8 cellular contexts compared by ENCODE assay signal in the genomic region with DNA sequence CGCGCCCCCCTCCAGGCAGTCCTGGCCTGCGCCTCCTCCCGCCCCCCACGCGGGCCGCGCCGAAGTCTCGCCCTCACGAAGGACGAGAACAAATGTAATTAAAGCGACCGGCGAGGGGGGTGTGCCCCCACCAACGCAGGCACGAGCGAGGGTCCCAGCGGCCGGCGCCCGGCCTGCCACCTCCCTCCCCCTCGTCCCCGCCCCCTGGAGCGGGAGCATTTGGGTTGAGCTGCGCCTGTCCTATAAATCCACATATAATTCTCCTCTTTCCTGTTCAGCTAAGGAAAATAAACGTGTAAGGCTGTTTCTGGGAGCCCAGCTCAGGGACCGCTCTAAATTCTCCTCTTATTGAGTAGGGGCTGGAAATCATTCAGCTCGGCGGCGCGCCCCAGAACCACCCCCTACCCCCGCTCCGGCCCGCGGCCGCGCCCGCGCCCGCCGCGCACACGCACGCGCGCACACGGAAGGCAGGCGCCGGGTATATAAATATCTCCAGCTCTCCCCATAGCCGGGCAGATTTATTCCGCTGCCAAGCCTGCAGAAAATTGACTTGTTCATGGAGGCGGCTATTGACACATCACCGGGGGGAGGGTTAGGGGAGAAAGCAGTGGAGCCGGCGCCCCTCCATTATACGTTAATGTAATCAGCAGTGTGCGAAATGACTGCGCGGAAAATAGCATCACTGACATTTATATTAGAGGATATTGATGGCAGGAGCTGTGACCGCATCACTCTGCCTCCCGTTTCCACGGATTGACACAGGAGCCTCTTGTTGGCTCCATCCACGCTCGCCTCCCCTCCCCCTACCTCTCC.
DNase-seq lines count a peak whose midpoint lies in the region; ATAC-seq and TF ChIP-seq lines count a peak whose summit lies in the region.

No MANE protein-coding gene starts in this region.

- peak overlapping the region; percentile 79 for H3K4me3 Mint-ChIP-seq in activated B cell treated with CpG ODN at 0.5 μM for 24 hours
- H3K4me3 Mint-ChIP-seq in progenitor cell of endocrine pancreas (ENCODE audit: low read depth), result peak overlapping the region; percentile 82
- H3K4me3 Mint-ChIP-seq in CD14-positive monocyte, result peak overlapping the region in 1 of 2 donors; percentile 66

- H3K27me3 Mint-ChIP-seq in activated B cell treated with CpG ODN at 0.5 μM for 24 hours (peaks cover 60% of the 10 kb centered on the region), progenitor cell of endocrine pancreas (peaks cover 63% of the 10 kb centered on the region), CD14-positive monocyte (ENCODE audit: low read depth in 3 of 3) (peaks cover 78 to 90% (median 85%) of the 10 kb centered on the region in 3 donors)

- CTCF ChIA-PET in activated B cell treated with CpG ODN at 0.5 μM for 24 hours (lab: Charles Lee), result interaction anchor here (0.7 to 2.3 kb wide), 6 partner anchors 14 to 152 kb away, joined by 3 to 25 read pairs (median 4); no protein-coding TSS in a partner anchor

- no peaks in the 10 kb centered on the region for H3K36me3 ChIP-seq in heart left ventricle

- H3K9me3 ChIP-seq in heart left ventricle, result no peaks in the 10 kb centered on the region

- POLR2A ChIA-PET in activated B cell treated with CpG ODN at 0.5 μM for 24 hours (lab: Charles Lee), result interaction anchor here (0.6 kb wide), 2 partner anchors 1350 to 1825 kb away, joined by 3 to 4 read pairs; no protein-coding TSS in a partner anchor

- 1 to 3% (median 1%) methylated on average over 34 to 65 of the region's 65 CpGs for WGBS in heart left ventricle, 4 donors

- peaks cover 0 to 25% (median 8%) of the 10 kb centered on the region in 12 donors for H3K4me1 ChIP-seq in heart left ventricle

- DNase-seq in stimulated activated CD4-positive, alpha-beta T cell treated with anti-CD3 and anti-CD28 coated beads, Interleukin-4, amount 100 ng/mL, for 24 hours, result peak; percentile 11
- DNase-seq in stimulated activated CD4-positive, alpha-beta T cell treated with anti-CD3 and anti-CD28 coated beads, Interleukin-12 subunit alpha, Interleukin-12 subunit beta, amount 100 ng/mL, for 4 hours, result no peak
- no peak for DNase-seq in activated B cell treated with CpG ODN at 0.5 μM for 24 hours
- peak in 4 of 5 donors; percentile 25 to 46 (median 34) for DNase-seq in heart left ventricle
- no peak for DNase-seq in progenitor cell of endocrine pancreas (ENCODE audit: low spot score, unreplicated experiment)
- DNase-seq in CD14-positive monocyte (ENCODE audit: low spot score), result no peak
- DNase-seq in NK-92 (lab: John Stamatoyannopoulos, UW; ENCODE audit: unreplicated experiment), result no peak

- TF ChIP-seq CTCF in activated B cell treated with CpG ODN at 0.5 μM for 24 hours (IDR thresholded peaks at IDR 0.05), result no peak
- no peak for TF ChIP-seq CTCF in heart left ventricle (IDR thresholded peaks at IDR 0.05)
- TF ChIP-seq CTCF in progenitor cell of endocrine pancreas (IDR thresholded peaks at IDR 0.05; ENCODE audit: unreplicated experiment), result no peak
- TF ChIP-seq CTCF in CD14-positive monocyte (IDR thresholded peaks at IDR 0.05), result no peak

- H3K27ac Mint-ChIP-seq in activated B cell treated with CpG ODN at 0.5 μM for 24 hours (no peak overlapping the region), progenitor cell of endocrine pancreas (no peak overlapping the region), CD14-positive monocyte (no peak overlapping the region)

- H3K27me3 ChIP-seq in heart left ventricle, result peaks cover 2 to 72% (median 16%) of the 10 kb centered on the region in 9 donors

- peak overlapping the region; percentile 46 to 84 (median 62) for H3K4me3 ChIP-seq in heart left ventricle

- no peaks in the 10 kb centered on the region for H3K9me3 Mint-ChIP-seq in activated B cell treated with CpG ODN at 0.5 μM for 24 hours
- H3K9me3 Mint-ChIP-seq in progenitor cell of endocrine pancreas (ENCODE audit: low read depth), result no peaks in the 10 kb centered on the region
- peaks cover 0 to 10% (median 3%) of the 10 kb centered on the region in 7 donors for H3K9me3 Mint-ChIP-seq in CD14-positive monocyte

- H3K27ac ChIP-seq in heart left ventricle, result peak overlapping the region in 9 of 12 donors; percentile 44 to 78 (median 63)

- no peak for TF ChIP-seq POLR2A in heart left ventricle (IDR thresholded peaks at IDR 0.05)

- H3K36me3 Mint-ChIP-seq in activated B cell treated with CpG ODN at 0.5 μM for 24 hours (ENCODE audit: low read depth) (no peaks in the 10 kb centered on the region), progenitor cell of endocrine pancreas (ENCODE audit: insufficient read depth) (no peaks in the 10 kb centered on the region), CD14-positive monocyte (no peaks in the 10 kb centered on the region)

- H3K4me1 Mint-ChIP-seq in activated B cell treated with CpG ODN at 0.5 μM for 24 hours (peaks cover 13% of the 10 kb centered on the region), progenitor cell of endocrine pancreas (ENCODE audit: low read depth) (peaks cover 19% of the 10 kb centered on the region), CD14-positive monocyte (peaks cover 9% of the 10 kb centered on the region)

- intact Hi-C loops in activated B cell treated with CpG ODN at 0.5 μM for 24 hours (cut with micrococcal nuclease) (loop anchor here (5.0 kb wide), 3 partner anchors 130 to 250 kb away; no protein-coding TSS in a partner anchor), heart left ventricle (cut with DNase I) (loop anchor here in 8 of 10 donors (5.0 to 10.0 kb wide), 7 partner anchors 75 to 282 kb away; no protein-coding TSS in a partner anchor), CD14-positive monocyte (cut with micrococcal nuclease) (no loop called here)

- ATAC-seq in activated B cell treated with CpG ODN at 0.5 μM for 24 hours (ENCODE audit: low read depth) (peak; percentile 30), heart left ventricle (peak; percentile 62 to 84 (median 77)), HG02840 (IDR thresholded peaks at IDR 0.05; ENCODE audit: low FRiP score, unreplicated experiment) (no peak)

Comparison
In these comparisons a context has a peak if more than half of its experiments do, and no peak if none do; other contexts are left out.
1. DNase-seq: peak in stimulated activated CD4-positive, alpha-beta T cell treated with anti-CD3 and anti-CD28 coated beads, Interleukin-4, amount 100 ng/mL, for 24 hours (single experiment) and heart left ventricle (4 of 5); none in stimulated activated CD4-positive, alpha-beta T cell treated with anti-CD3 and anti-CD28 coated beads, Interleukin-12 subunit alpha, Interleukin-12 subunit beta, amount 100 ng/mL, for 4 hours (single experiment), activated B cell treated with CpG ODN at 0.5 μM for 24 hours (single experiment), progenitor cell of endocrine pancreas (single experiment), CD14-positive monocyte (single experiment) and NK-92 (single experiment).
2. intact Hi-C loops: an anchor here in activated B cell treated with CpG ODN at 0.5 μM for 24 hours (5.0 kb wide) and heart left ventricle (5.0 to 10.0 kb wide); none called in CD14-positive monocyte.